Comparison of ENCODE assay signal across 21 cellular contexts in genomic region chr3:133759740-133760069, GRCh38. TPM values are rescaled to one million over a fixed set of nuclear protein-coding genes. Genes with fewer than 3 reads are reported as not detected.
A peak's percentile ranks its signal among the peaks of the same experiment; 100 is the strongest.
DNase-seq lines count a peak whose midpoint lies in the region; ATAC-seq, FAIRE-seq and TF ChIP-seq lines count a peak whose summit lies in the region.
"Had no signal": no experiment of that assay in that cellular context is flagged by ENCODE, and none has a peak within 500 bp of the region (broad histone marks: within the 10 kb centered on the region; RNA-seq: fewer than 3 reads in every experiment).

No MANE protein-coding gene starts in this region.

- H3K9ac ChIP-seq in HepG2 (ENCODE audit: insufficient read depth, low read depth, low read length) (no peak overlapping the region), K562 (ENCODE audit: insufficient read depth in 1 of 2, low read depth in 2 of 2, low read length in 2 of 2) (no peak overlapping the region)
- H3K9ac ChIP-seq: BLaER1 treated with 17β-estradiol and CSF1 and Interleukin-3, amounts not matched to agents 10 nM and 100 nM had no signal

- no peak for TF ChIP-seq CTCF in HepG2 (CRISPR knock-in tag; IDR thresholded peaks at IDR 0.05)
- no peak for TF ChIP-seq CTCF in right lobe of liver (IDR thresholded peaks at IDR 0.05)
- no peak for TF ChIP-seq CTCF in K562 (IDR thresholded peaks at IDR 0.05 in 2 of 3, conservative IDR thresholded peaks at IDR 0.05 in 1 of 3; ENCODE audit: insufficient read depth in 2 of 3, low read depth in 1 of 3, low read length in 3 of 3)

- H3K9me1 ChIP-seq in K562 (ENCODE audit: control insufficient read depth, insufficient read depth, low read length) = no peaks in the 10 kb centered on the region

- TF ChIP-seq RAD21 in HepG2 (CRISPR knock-in tag; IDR thresholded peaks at IDR 0.05) (no peak), K562 (CRISPR knock-in tag; conservative IDR thresholded peaks at IDR 0.05 in 1 of 2, IDR thresholded peaks at IDR 0.05 in 1 of 2) (no peak)

- TF ChIP-seq EP300 in HepG2 (IDR thresholded peaks at IDR 0.05; ENCODE audit: low read depth in 2 of 2, low read length in 2 of 2) (no peak), HepG2 (CRISPR knock-in tag; IDR thresholded peaks at IDR 0.05; ENCODE audit: borderline replicate concordance) (no peak), K562 (IDR thresholded peaks at IDR 0.05; ENCODE audit: low read length) (no peak)

- 92% methylated on average over 1 of the region's 1 CpG for WGBS in HepG2 (ENCODE audit: low lambda C conversion rate)
- 78% methylated on average over 1 of the region's 1 CpG for WGBS in right lobe of liver (ENCODE audit: insufficient coverage, low coverage, low lambda C conversion rate, missing lambda C conversion rate)
- WGBS in K562 (ENCODE audit: insufficient coverage, low coverage, missing lambda C conversion rate) = 10% methylated on average over 1 of the region's 1 CpG

- H3K4me2 ChIP-seq in HepG2 (ENCODE audit: low read depth, low read length) = no peak overlapping the region
- H3K4me2 ChIP-seq in K562 (ENCODE audit: insufficient read depth, low read length) = no peak overlapping the region
- H3K4me2 ChIP-seq: A549; BLaER1 treated with 17β-estradiol and CSF1 and Interleukin-3, amounts not matched to agents 10 nM and 100 nM had no signal

- H3K4me3 ChIP-seq in HepG2 (replicated peaks in 1 of 3; ENCODE audit: insufficient read depth in 1 of 3, low read depth in 2 of 3, low read length in 3 of 3) (no peak overlapping the region), right lobe of liver (no peak overlapping the region), K562 (no peak overlapping the region)
- H3K4me3 ChIP-seq: A549; BLaER1 treated with 17β-estradiol and CSF1 and Interleukin-3, amounts not matched to agents 10 nM and 100 nM had no signal

- no peak for DNase-seq in HepG2 (ENCODE audit: low spot score)
- DNase-seq in right lobe of liver = no peak
- DNase-seq in OCI-M1 (lab: John Stamatoyannopoulos, UW) = peak; percentile 13
- DNase-seq in K562 (ENCODE audit: extremely low read depth in 1 of 4, low spot score in 3 of 4) = no peak
- no peak for DNase-seq in NCI-H748 treated with DMSO at 0.1 percent for 48 hours (lab: John Stamatoyannopoulos, UW)
- DNase-seq: AML-193; Caco-2; Calu3; CD4-positive, alpha-beta T cell; CD8-positive, alpha-beta T cell; DMS79 treated with DMSO at 0.1 percent for 48 hours; GF-D8 had no signal

- intact Hi-C loops in HepG2 (cut with micrococcal nuclease; ENCODE audit: unreplicated experiment) = no loop called here
- intact Hi-C loops in right lobe of liver (cut with DNase I) = no loop called here
- intact Hi-C loops in K562 (cut with micrococcal nuclease) = no loop called here

- H3K27me3 ChIP-seq in HepG2 (ENCODE audit: control insufficient read depth in 1 of 2, insufficient read depth in 2 of 2, low read length in 2 of 2) (no peaks in the 10 kb centered on the region), right lobe of liver (no peaks in the 10 kb centered on the region), K562 (ENCODE audit: control insufficient read depth in 2 of 2, insufficient read depth in 2 of 2, low read length in 2 of 2) (peaks cover 0 to 12% of the 10 kb centered on the region in 2 experiments; a peak in 2 of 5 replicates)
- H3K27me3 ChIP-seq: BLaER1 treated with 17β-estradiol and CSF1 and Interleukin-3, amounts not matched to agents 10 nM and 100 nM had no signal

- ATAC-seq in HepG2 (no peak), right lobe of liver (no peak), K562 (no peak), GM21737 (IDR thresholded peaks at IDR 0.05; ENCODE audit: unreplicated experiment) (no peak)
- ATAC-seq: A549; CD8-positive, alpha-beta T cell had no signal

- no peaks in the 10 kb centered on the region for H3K9me3 ChIP-seq in HepG2 (ENCODE audit: low read length)
- no peaks in the 10 kb centered on the region for H3K9me3 ChIP-seq in right lobe of liver
- no peaks in the 10 kb centered on the region for H3K9me3 ChIP-seq in K562 (replicated peaks; ENCODE audit: control insufficient read depth, insufficient read depth, low read depth, low read length)
- H3K9me3 ChIP-seq: A549; BLaER1 treated with 17β-estradiol and CSF1 and Interleukin-3, amounts not matched to agents 10 nM and 100 nM had no signal

- H3K4me1 ChIP-seq in HepG2 (ENCODE audit: insufficient read depth, low read length) (peaks cover 39% of the 10 kb centered on the region), right lobe of liver (peaks cover 0 to 8% (median 0%) of the 10 kb centered on the region in 4 donors), K562 (replicated peaks in 1 of 2; ENCODE audit: control insufficient read depth in 2 of 2, insufficient read depth in 2 of 2, low read length in 2 of 2) (peaks cover 5 to 8% of the 10 kb centered on the region in 2 experiments; a peak in 3 of 5 replicates)
- H3K4me1 ChIP-seq: A549, Caco-2 had no signal

- peaks cover 54 to 91% of the 10 kb centered on the region in 2 experiments for H3K36me3 ChIP-seq in HepG2 (replicated peaks in 1 of 2; ENCODE audit: control insufficient read depth in 1 of 2, insufficient read depth in 2 of 2, low read length in 2 of 2)
- H3K36me3 ChIP-seq in right lobe of liver = peaks cover 0 to 100% (median 45%) of the 10 kb centered on the region in 4 donors
- no peaks in the 10 kb centered on the region for H3K36me3 ChIP-seq in K562 (ENCODE audit: control insufficient read depth, insufficient read depth, low read length)
- H3K36me3 ChIP-seq: BLaER1 treated with 17β-estradiol and CSF1 and Interleukin-3, amounts not matched to agents 10 nM and 100 nM had no signal

- CTCF ChIA-PET in HepG2 (lab: Yijun Ruan, JAX; ENCODE audit: low intra/inter-chr PET ratio, low total read pairs) = no interaction called here
- CTCF ChIA-PET in K562 (lab: Yijun Ruan, JAX; ENCODE audit: low intra/inter-chr PET ratio) = no interaction called here

- H4K20me1 ChIP-seq in HepG2 (ENCODE audit: insufficient read depth, low read length) = peaks cover 65% of the 10 kb centered on the region
- no peaks in the 10 kb centered on the region for H4K20me1 ChIP-seq in K562 (replicated peaks; ENCODE audit: control insufficient read depth, insufficient read depth, low read length)
- H4K20me1 ChIP-seq: BLaER1 treated with 17β-estradiol and CSF1 and Interleukin-3, amounts not matched to agents 10 nM and 100 nM had no signal

- FAIRE-seq in HepG2 (lab: Jason Lieb, UNC) (no peak), K562 (lab: Jason Lieb, UNC) (no peak)
- FAIRE-seq: A549, D721Med, G401.6, GM12891, GM19239 had no signal

- no peak for TF ChIP-seq POLR2A in HepG2 (IDR thresholded peaks at IDR 0.05; ENCODE audit: insufficient read depth in 1 of 2, low read depth in 2 of 2, low read length in 2 of 2)
- TF ChIP-seq POLR2A in right lobe of liver (IDR thresholded peaks at IDR 0.05) = no peak
- TF ChIP-seq POLR2A in K562 (conservative IDR thresholded peaks at IDR 0.05) = no peak

- H2AFZ ChIP-seq in HepG2 (ENCODE audit: low read length) (no peak overlapping the region), K562 (ENCODE audit: low read depth, low read length) (no peak overlapping the region)

- no TSS peak for BruUV-seq in HepG2 (replicated peaks; lab: Mats Ljungman, UMichigan)
- BruUV-seq in K562 (replicated peaks; lab: Mats Ljungman, UMichigan) = no TSS peak

- no peaks in the 10 kb centered on the region for H3K79me2 ChIP-seq in HepG2 (ENCODE audit: insufficient read depth, low read length)
- no peaks in the 10 kb centered on the region for H3K79me2 ChIP-seq in K562 (ENCODE audit: control insufficient read depth, insufficient read depth, low read length)

- in situ Hi-C loops in HepG2 (cut with HindIII; ENCODE audit: extremely low pct_ligation_motif_present, low pct_unique_long_range_greater_than_20kb) = no loop called here
- in situ Hi-C loops in K562 (cut with MboI) = no loop called here

- H3K27ac ChIP-seq in HepG2 (ENCODE audit: extremely low read length, insufficient read depth, low read length) = no peak overlapping the region
- H3K27ac ChIP-seq in right lobe of liver = no peak overlapping the region
- H3K27ac ChIP-seq in K562 (ENCODE audit: extremely low read depth, low read depth, low read length) = no peak overlapping the region
- H3K27ac ChIP-seq: 22Rv1; A549; BLaER1 treated with 17β-estradiol and CSF1 and Interleukin-3, amounts not matched to agents 10 nM and 100 nM; C4-2B had no signal

- POLR2A ChIA-PET in HepG2 (lab: Yijun Ruan, JAX) (interaction anchor here (1.0 to 2.4 kb wide), 4 partner anchors 8 to 29 kb away, joined by 3 to 9 read pairs (median 4); partner anchors contain the start of gene TF), K562 (lab: Yijun Ruan, JAX) (no interaction called here)

RNA-seq across cellular contexts. Expression of gene TF, which starts 13.5 kb away (rescaled TPM):
- total RNA-seq in HepG2 (2016; rRNA removed; fragmentation: Illumina TruSeq; extraction: Trizol) = 4,983 and 10,074 TPM in 2 replicates
- 443 and 484 TPM in 2 replicates for total RNA-seq in HepG2 (2016; cell fraction: cytosol; rRNA removed; fragmentation: Illumina TruSeq; extraction: Trizol; ENCODE audit: low read depth)
- total RNA-seq in HepG2 (2016; cell fraction: insoluble cytoplasmic fraction; rRNA removed; fragmentation: Illumina TruSeq; extraction: Trizol) = 4,851 and 10,104 TPM in 2 replicates
- 957 and 1,048 TPM in 2 replicates for total RNA-seq in HepG2 (2016; cell fraction: membrane; rRNA removed; fragmentation: Illumina TruSeq; extraction: Trizol)
- total RNA-seq in HepG2 (2016; cell fraction: nucleus; rRNA removed; fragmentation: Illumina TruSeq; extraction: Trizol) = 7,106 and 8,454 TPM in 2 replicates
- 11,821 and 17,414 TPM in 2 replicates for polyA plus RNA-seq in HepG2 (2011; rRNA removed)
- 11,091 and 16,564 TPM in 2 replicates for polyA plus RNA-seq in HepG2 (2011; cell fraction: cytosol; rRNA removed)
- 7,213 and 10,181 TPM in 2 replicates for polyA plus RNA-seq in HepG2 (2011; cell fraction: nucleus; rRNA removed)
- 17,461 and 22,113 TPM in 2 replicates for polyA plus RNA-seq in HepG2 (2012)
- 537 and 560 TPM in 2 replicates for polyA plus RNA-seq in HepG2 (2016; cell fraction: cytosol; fragmentation: Illumina TruSeq; extraction: Trizol; ENCODE audit: low read depth)
- polyA plus RNA-seq in HepG2 (2016; cell fraction: insoluble cytoplasmic fraction; fragmentation: Illumina TruSeq; extraction: Trizol; ENCODE audit: low read depth) = 3,671 and 3,676 TPM in 2 replicates
- 614 and 667 TPM in 2 replicates for polyA plus RNA-seq in HepG2 (2016; cell fraction: membrane; fragmentation: Illumina TruSeq; extraction: Trizol; ENCODE audit: low read depth)
- 7,882 and 8,251 TPM in 2 replicates for polyA plus RNA-seq in HepG2 (2016; cell fraction: nucleus; fragmentation: Illumina TruSeq; extraction: Trizol; ENCODE audit: insufficient read depth, low read depth)
- 3.7 and 10,022 TPM in 2 replicates for polyA minus RNA-seq in HepG2 (2011; rRNA and poly(A)+ RNA removed; ENCODE audit: low replicate concordance)
- polyA minus RNA-seq in HepG2 (2011; cell fraction: cytosol; rRNA and poly(A)+ RNA removed) = 4,700 and 8,142 TPM in 2 replicates
- 3,076 and 4,905 TPM in 2 replicates for polyA minus RNA-seq in HepG2 (2011; cell fraction: nucleus; rRNA and poly(A)+ RNA removed)
- over 10,000 TPM in 4 of 6 experiments, 1,000 to 10,000 TPM in 2; 2,871 to 25,349 (median 17,684) TPM for total RNA-seq in right lobe of liver
- total RNA-seq in K562 (2011; cell fraction: chromatin; rRNA removed; ENCODE audit: low replicate concordance) = 2.2 and 2.7 TPM in 2 replicates
- total RNA-seq in K562 (2011; cell fraction: nucleolus; rRNA removed) = 0.50 and 2.4 TPM in 2 replicates
- total RNA-seq in K562 (2011; cell fraction: nucleoplasm; rRNA removed) = 1.2 and 1.3 TPM in 2 replicates
- 0.09 and 2.6 TPM in 2 replicates for total RNA-seq in K562 (2014; rRNA removed)
- 2.0 and 2.8 TPM in 2 replicates for total RNA-seq in K562 (2014; rRNA removed; fragmentation: Illumina TruSeq; extraction: Trizol)
- 0.51 TPM in 1 of 2 replicates, not detected in the other for total RNA-seq in K562 (2015; rRNA removed; fragmentation: Illumina TruSeq; extraction: Trizol)
- total RNA-seq in K562 (2021) = 9.2 and 11.1 TPM in 2 replicates
- 1.1 and 1.5 TPM in 2 replicates for polyA plus RNA-seq in K562 (2011; rRNA removed)
- 0.78 and 0.81 TPM in 2 replicates for polyA plus RNA-seq in K562 (2011; cell fraction: cytosol; rRNA removed)
- polyA plus RNA-seq in K562 (2011; cell fraction: nucleus; rRNA removed) = 1.7 and 3.8 TPM in 2 replicates
- polyA plus RNA-seq in K562 (2012) = 0.42 and 12.7 TPM in 2 replicates
- polyA plus RNA-seq in K562 (2014; fragmentation: Illumina TruSeq; extraction: Trizol) = 2.6 and 3.1 TPM in 2 replicates
- polyA plus RNA-seq in K562 (2014; fragmentation: Nextera tagmentation; extraction: Ambion mirVana) = 1 to 10 TPM; 3.1 to 6.7 TPM
- polyA plus RNA-seq in K562 (2014; rRNA removed) = 3.5 and 3.9 TPM in 2 replicates
- 1.1 and 1.9 TPM in 2 replicates for polyA minus RNA-seq in K562 (2011; rRNA and poly(A)+ RNA removed)
- 0.67 and 22.6 TPM in 2 replicates for polyA minus RNA-seq in K562 (2011; cell fraction: cytosol; rRNA and poly(A)+ RNA removed)
- 0.89 and 1.6 TPM in 2 replicates for polyA minus RNA-seq in K562 (2011; cell fraction: nucleus; rRNA and poly(A)+ RNA removed)

RNA-seq across cellular contexts. Expression of gene SRPRB, which starts 45.9 kb away (rescaled TPM):
- total RNA-seq in HepG2 (2016; rRNA removed; fragmentation: Illumina TruSeq; extraction: Trizol) = 60.7 and 111 TPM in 2 replicates
- total RNA-seq in HepG2 (2016; cell fraction: cytosol; rRNA removed; fragmentation: Illumina TruSeq; extraction: Trizol; ENCODE audit: low read depth) = 13.8 TPM in 2 replicates
- total RNA-seq in HepG2 (2016; cell fraction: insoluble cytoplasmic fraction; rRNA removed; fragmentation: Illumina TruSeq; extraction: Trizol) = 69.0 and 109 TPM in 2 replicates
- total RNA-seq in HepG2 (2016; cell fraction: membrane; rRNA removed; fragmentation: Illumina TruSeq; extraction: Trizol) = 24.3 and 25.9 TPM in 2 replicates
- 90.1 and 90.9 TPM in 2 replicates for total RNA-seq in HepG2 (2016; cell fraction: nucleus; rRNA removed; fragmentation: Illumina TruSeq; extraction: Trizol)
- 41.0 and 41.5 TPM in 2 replicates for polyA plus RNA-seq in HepG2 (2011; rRNA removed)
- 39.0 and 39.5 TPM in 2 replicates for polyA plus RNA-seq in HepG2 (2011; cell fraction: cytosol; rRNA removed)
- 22.7 and 31.2 TPM in 2 replicates for polyA plus RNA-seq in HepG2 (2011; cell fraction: nucleus; rRNA removed)
- polyA plus RNA-seq in HepG2 (2012) = 41.6 and 50.2 TPM in 2 replicates
- 13.4 and 13.9 TPM in 2 replicates for polyA plus RNA-seq in HepG2 (2016; cell fraction: cytosol; fragmentation: Illumina TruSeq; extraction: Trizol; ENCODE audit: low read depth)
- 53.6 and 54.8 TPM in 2 replicates for polyA plus RNA-seq in HepG2 (2016; cell fraction: insoluble cytoplasmic fraction; fragmentation: Illumina TruSeq; extraction: Trizol; ENCODE audit: low read depth)
- 13.7 and 13.9 TPM in 2 replicates for polyA plus RNA-seq in HepG2 (2016; cell fraction: membrane; fragmentation: Illumina TruSeq; extraction: Trizol; ENCODE audit: low read depth)
- polyA plus RNA-seq in HepG2 (2016; cell fraction: nucleus; fragmentation: Illumina TruSeq; extraction: Trizol; ENCODE audit: insufficient read depth, low read depth) = 105 and 106 TPM in 2 replicates
- 50.3 and 91.3 TPM in 2 replicates for polyA minus RNA-seq in HepG2 (2011; rRNA and poly(A)+ RNA removed; ENCODE audit: low replicate concordance)
- polyA minus RNA-seq in HepG2 (2011; cell fraction: cytosol; rRNA and poly(A)+ RNA removed) = 52.6 and 69.3 TPM in 2 replicates
- polyA minus RNA-seq in HepG2 (2011; cell fraction: nucleus; rRNA and poly(A)+ RNA removed) = 42.2 and 44.8 TPM in 2 replicates
- total RNA-seq in right lobe of liver = 10 to 100 TPM; 48.1 to 78.5 (median 56.4) TPM
- 42.7 and 49.1 TPM in 2 replicates for total RNA-seq in K562 (2011; cell fraction: chromatin; rRNA removed; ENCODE audit: low replicate concordance)
- 52.2 and 60.0 TPM in 2 replicates for total RNA-seq in K562 (2011; cell fraction: nucleolus; rRNA removed)
- total RNA-seq in K562 (2011; cell fraction: nucleoplasm; rRNA removed) = 75.3 and 87.6 TPM in 2 replicates
- total RNA-seq in K562 (2014; rRNA removed) = 37.7 and 41.9 TPM in 2 replicates
- total RNA-seq in K562 (2014; rRNA removed; fragmentation: Illumina TruSeq; extraction: Trizol) = 59.5 and 64.5 TPM in 2 replicates
- total RNA-seq in K562 (2015; rRNA removed; fragmentation: Illumina TruSeq; extraction: Trizol) = 37.2 and 41.4 TPM in 2 replicates
- total RNA-seq in K562 (2021) = 57.3 and 60.9 TPM in 2 replicates
- 48.6 and 66.0 TPM in 2 replicates for polyA plus RNA-seq in K562 (2011; rRNA removed)
- 46.2 and 52.0 TPM in 2 replicates for polyA plus RNA-seq in K562 (2011; cell fraction: cytosol; rRNA removed)
- polyA plus RNA-seq in K562 (2011; cell fraction: nucleus; rRNA removed) = 23.6 and 28.6 TPM in 2 replicates
- polyA plus RNA-seq in K562 (2012) = 37.4 and 49.1 TPM in 2 replicates
- polyA plus RNA-seq in K562 (2014; fragmentation: Illumina TruSeq; extraction: Trizol) = 43.8 and 51.1 TPM in 2 replicates
- 10 to 100 TPM; 29.5 to 37.5 TPM for polyA plus RNA-seq in K562 (2014; fragmentation: Nextera tagmentation; extraction: Ambion mirVana)
- polyA plus RNA-seq in K562 (2014; rRNA removed) = 37.2 and 48.4 TPM in 2 replicates
- polyA minus RNA-seq in K562 (2011; rRNA and poly(A)+ RNA removed) = 84.1 and 107 TPM in 2 replicates
- 36.2 and 65.5 TPM in 2 replicates for polyA minus RNA-seq in K562 (2011; cell fraction: cytosol; rRNA and poly(A)+ RNA removed)
- polyA minus RNA-seq in K562 (2011; cell fraction: nucleus; rRNA and poly(A)+ RNA removed) = 12.9 and 23.4 TPM in 2 replicates

Comparison
In these comparisons a context has a peak if more than half of its experiments do, and no peak if none do; other contexts are left out.
1. RNA of gene TF, which starts 13.5 kb away (total RNA-seq): 2,871 to 25,349 TPM in right lobe of liver and 443 to 10,104 TPM in HepG2; 0.09 to 11.1 TPM in K562; every median in the first group is over 10 times any median in the second.
2. Of the 241 proteins assayed by ChIP-seq in both HepG2 and K562: peak only in HepG2: POLR2AphosphoS5 and RBFOX2; only in K562: MEIS2; in both: none; in neither: 237; mixed calls (peak in some experiments, not most) for 1.